8 cellular contexts compared by ENCODE assay signal in genomic region chr14:89973234-89973823, GRCh38. TPM values are rescaled to one million over a fixed set of nuclear protein-coding genes. Genes with fewer than 3 reads are reported as not detected.
DNase-seq lines count a peak whose midpoint lies in the region; ATAC-seq and TF ChIP-seq lines count a peak whose summit lies in the region.

No MANE protein-coding gene starts in this region.

- no peaks in the 10 kb centered on the region for H3K27me3 ChIP-seq in MG63
- no peaks in the 10 kb centered on the region for H3K27me3 ChIP-seq in SJCRH30
- no peaks in the 10 kb centered on the region for H3K27me3 ChIP-seq in left ventricle myocardium inferior (ENCODE audit: low read depth)

- H3K27me3 Mint-ChIP-seq in CD14-positive monocyte (ENCODE audit: low read depth in 3 of 3) = no peaks in the 10 kb centered on the region

- H3K27ac Mint-ChIP-seq in CD14-positive monocyte = peak overlapping the region in 2 of 7 donors; percentile 62 to 84

- H3K27ac ChIP-seq in SJCRH30 (no peak overlapping the region), left ventricle myocardium inferior (replicated peaks) (no peak overlapping the region)

- no peak overlapping the region for H3K4me3 ChIP-seq in MG63
- H3K4me3 ChIP-seq in SJCRH30 = no peak overlapping the region
- H3K4me3 ChIP-seq in left ventricle myocardium inferior = no peak overlapping the region

- TF ChIP-seq CTCF in CD14-positive monocyte (IDR thresholded peaks at IDR 0.05) (peak; percentile 89), left ventricle myocardium inferior (IDR thresholded peaks at IDR 0.05; ENCODE audit: borderline replicate concordance) (peak; percentile 89)

- ATAC-seq in GM19455 (IDR thresholded peaks at IDR 0.05; ENCODE audit: unreplicated experiment) = peak; percentile 53
- no peak for ATAC-seq in HG03025 (IDR thresholded peaks at IDR 0.05; ENCODE audit: low FRiP score, unreplicated experiment)

- peaks cover 6% of the 10 kb centered on the region for H3K4me1 Mint-ChIP-seq in CD14-positive monocyte

- H3K4me3 Mint-ChIP-seq in CD14-positive monocyte = no peak overlapping the region

- peaks cover 48 to 64% of the 10 kb centered on the region in 2 donors for H3K36me3 Mint-ChIP-seq in CD14-positive monocyte

- peak; percentile 64 for DNase-seq in CD14-positive monocyte (ENCODE audit: low spot score)
- peak; percentile 21 for DNase-seq in MG63
- peak; percentile 57 to 77 for DNase-seq in SJCRH30
- peak in 53 of 58 donors; percentile 5 to 85 (median 49) for DNase-seq in anterior cingulate cortex (lab: John Stamatoyannopoulos, UW)
- DNase-seq in left ventricle myocardium inferior = peak; percentile 38
- DNase-seq in renal cortical epithelial cell (ENCODE audit: low read depth) = peak; percentile 65

- H3K9me3 ChIP-seq in MG63 (no peaks in the 10 kb centered on the region), SJCRH30 (replicated peaks) (no peaks in the 10 kb centered on the region), left ventricle myocardium inferior (replicated peaks) (no peaks in the 10 kb centered on the region)

- no peaks in the 10 kb centered on the region for H3K4me1 ChIP-seq in SJCRH30
- no peaks in the 10 kb centered on the region for H3K4me1 ChIP-seq in left ventricle myocardium inferior

- peaks cover 0 to 2% (median 0%) of the 10 kb centered on the region in 7 donors for H3K9me3 Mint-ChIP-seq in CD14-positive monocyte

- H3K36me3 ChIP-seq in MG63 (peaks cover 3% of the 10 kb centered on the region; the same call in 1 of the 2 replicates), SJCRH30 (peaks cover 86% of the 10 kb centered on the region), left ventricle myocardium inferior (peaks cover 45% of the 10 kb centered on the region)

- intact Hi-C loops in CD14-positive monocyte (cut with micrococcal nuclease) (loop anchor here in 1 of 2 donors (1.0 kb wide), 1 partner anchor 262 kb away; no protein-coding TSS in a partner anchor), left ventricle myocardium inferior (cut with micrococcal nuclease) (loop anchor here (10.0 kb wide), 1 partner anchor 261 kb away; no protein-coding TSS in a partner anchor)

RNA-seq across cellular contexts. Expression of gene TDP1, which starts 17.6 kb away (rescaled TPM):
- 10 to 100 TPM; 10.6 to 13.4 TPM for polyA plus RNA-seq in CD14-positive monocyte
- total RNA-seq in MG63 (2014; rRNA removed; shearing (Covaris generic); ENCODE audit: low replicate concordance) = 14.6 and 41.1 TPM in 2 replicates
- 54.0 and 58.5 TPM in 2 replicates for total RNA-seq in SJCRH30 (2014; rRNA removed; shearing (Covaris generic))
- total RNA-seq in left ventricle myocardium inferior (3.4 TPM), renal cortical epithelial cell (36.6 and 67.4 TPM in 2 replicates)

RNA-seq across cellular contexts. Expression of gene EFCAB11, which starts 18.8 kb away (rescaled TPM):
- polyA plus RNA-seq in CD14-positive monocyte = 1 to 10 TPM; 2.0 to 4.3 TPM
- 3.8 and 4.6 TPM in 2 replicates for total RNA-seq in MG63 (2014; rRNA removed; shearing (Covaris generic); ENCODE audit: low replicate concordance)
- 14.8 and 15.3 TPM in 2 replicates for total RNA-seq in SJCRH30 (2014; rRNA removed; shearing (Covaris generic))
- total RNA-seq in left ventricle myocardium inferior (2.2 TPM), renal cortical epithelial cell (5.0 and 13.9 TPM in 2 replicates)
